ENCODE assay signal across 12 cellular contexts in genomic region chr2:201697899-201698298, GRCh38. TPM values are rescaled to one million over a fixed set of nuclear protein-coding genes. Genes with fewer than 3 reads are reported as not detected.
DNase-seq lines count a peak whose midpoint lies in the region; ATAC-seq, FAIRE-seq and TF ChIP-seq lines count a peak whose summit lies in the region.
"Had no signal": no experiment of that assay in that cellular context is flagged by ENCODE, and none has a peak within 500 bp of the region (broad histone marks: within the 10 kb centered on the region; RNA-seq: fewer than 3 reads in every experiment).

No MANE protein-coding gene starts in this region.

- in situ Hi-C loops in gastrocnemius medialis (cut with MboI; ENCODE audit: low sequenced_read_pairs in 4 of 4): no loop called here

- CTCF ChIA-PET in A549 (lab: Yijun Ruan, JAX): interaction anchor here (2.1 to 2.8 kb wide), 2 partner anchors 11 to 14 kb away, joined by 7 to 9 read pairs; no protein-coding TSS in a partner anchor

- H3K4me3 ChIP-seq in A549 (no peak overlapping the region), bronchial epithelial cell (ENCODE audit: low read depth, low read length) (no peak overlapping the region), lung (no peak overlapping the region), gastrocnemius medialis (no peak overlapping the region)
- H3K4me3 ChIP-seq: prostate gland had no signal

- H3K4me2 ChIP-seq in A549: peak overlapping the region; percentile 25

- no peak for TF ChIP-seq EP300 in A549 (IDR thresholded peaks at IDR 0.05)

- TF ChIP-seq RAD21 in A549 (conservative IDR thresholded peaks at IDR 0.05 in 1 of 2, IDR thresholded peaks at IDR 0.05 in 1 of 2): no peak

- no peaks in the 10 kb centered on the region for H3K27me3 ChIP-seq in bronchial epithelial cell (ENCODE audit: control insufficient read depth, insufficient read depth, low read length)
- no peaks in the 10 kb centered on the region for H3K27me3 ChIP-seq in lung (ENCODE audit: control insufficient read depth, insufficient read depth)
- H3K27me3 ChIP-seq in gastrocnemius medialis: no peaks in the 10 kb centered on the region

- DNase-seq in A549 (ENCODE audit: low read depth in 1 of 2, low spot score in 1 of 2): no peak
- peak; percentile 82 for DNase-seq in LHCN-M2 (ENCODE audit: low read depth)
- peak; percentile 28 for DNase-seq in bronchial epithelial cell (ENCODE audit: low read depth)
- DNase-seq in lung (ENCODE audit: low spot score): no peak
- DNase-seq in GM19238 (ENCODE audit: insufficient read length, low spot score): no peak
- DNase-seq in gastrocnemius medialis: no peak
- no peak for DNase-seq in activated gamma-delta T cell treated with Interleukin-2 at 50 U/mL for 16 hours
- DNase-seq: left cardiac atrium, NCI-H1436 had no signal

- ATAC-seq in A549 (peak; percentile 48 to 69; a peak in 3 of 6 replicates), lung (ENCODE audit: insufficient read depth, low FRiP score) (peak; percentile 37), gastrocnemius medialis (no peak), HG03378 (IDR thresholded peaks at IDR 0.05; ENCODE audit: unreplicated experiment) (no peak)

- POLR2A ChIA-PET in A549 (lab: Yijun Ruan, JAX): no interaction called here

- H3K4me1 ChIP-seq in A549: peaks cover 21% of the 10 kb centered on the region
- H3K4me1 ChIP-seq in lung (ENCODE audit: control insufficient read depth in 2 of 2, insufficient read depth in 2 of 2, low read length in 2 of 2): peaks cover 0 to 8% of the 10 kb centered on the region in 2 donors
- H3K4me1 ChIP-seq in gastrocnemius medialis: peaks cover 3 to 10% of the 10 kb centered on the region in 2 donors
- H3K4me1 ChIP-seq: prostate gland had no signal

- H3K36me3 ChIP-seq in bronchial epithelial cell (ENCODE audit: control insufficient read depth, insufficient read depth, low read length) (no peaks in the 10 kb centered on the region), lung (ENCODE audit: control insufficient read depth in 2 of 2, insufficient read depth in 2 of 2, low read length in 2 of 2) (peaks cover 2 to 8% of the 10 kb centered on the region in 2 donors), gastrocnemius medialis (peaks cover 0 to 26% of the 10 kb centered on the region in 2 donors)
- H3K36me3 ChIP-seq: prostate gland had no signal

- WGBS in A549 (ENCODE audit: missing lambda C conversion rate): 7% methylated on average over 2 of the region's 2 CpGs
- 67 to 76% methylated on average over 2 of the region's 2 CpGs for WGBS in lung, 2 donors

- no peak for FAIRE-seq in A549 (lab: Jason Lieb, UNC)
- no peak for FAIRE-seq in bronchial epithelial cell (lab: Jason Lieb, UNC)
- FAIRE-seq: A204.1 had no signal

- intact Hi-C loops in gastrocnemius medialis (cut with DNase I; ENCODE audit: low total_unique reads): no loop called here

- TF ChIP-seq POLR2A in A549 (IDR thresholded peaks at IDR 0.05; ENCODE audit: low read length) (no peak), gastrocnemius medialis (IDR thresholded peaks at IDR 0.05) (no peak)

- H3K27ac ChIP-seq in A549 (peak overlapping the region in 1 of 2 experiments; percentile 23; a peak in 1 of 6 replicates), lung (ENCODE audit: low read depth in 1 of 2, low read length in 1 of 2) (peak overlapping the region in 1 of 2 donors; percentile 40), gastrocnemius medialis (peak overlapping the region in 1 of 4 donors; percentile 12)
- H3K27ac ChIP-seq: prostate gland had no signal

- no peak for TF ChIP-seq CTCF in A549 (IDR thresholded peaks at IDR 0.05)
- TF ChIP-seq CTCF in bronchial epithelial cell (IDR thresholded peaks at IDR 0.05; ENCODE audit: insufficient read depth, low read length, severe bottlenecking): no peak
- no peak for TF ChIP-seq CTCF in lung (IDR thresholded peaks at IDR 0.05; ENCODE audit: control extremely low read depth, extremely low read depth)
- TF ChIP-seq CTCF in gastrocnemius medialis (IDR thresholded peaks at IDR 0.05 in 4 of 5, conservative IDR thresholded peaks at IDR 0.05 in 1 of 5): no peak

- H3K9me3 ChIP-seq in A549 (no peaks in the 10 kb centered on the region), lung (ENCODE audit: control insufficient read depth in 2 of 2, insufficient read depth in 1 of 2, low read length in 1 of 2) (no peaks in the 10 kb centered on the region), gastrocnemius medialis (no peaks in the 10 kb centered on the region)
- H3K9me3 ChIP-seq: prostate gland had no signal

TF ChIP-seq in A549, 52 proteins besides CTCF, POLR2A, EP300 and RAD21:
- TF ChIP-seq RARB (CRISPR knock-in tag; IDR thresholded peaks at IDR 0.05) (no peak), NR3C1 (IDR thresholded peaks at IDR 0.05) (no peak), CHD4 (IDR thresholded peaks at IDR 0.05; ENCODE audit: borderline replicate concordance) (no peak), GATA3 (IDR thresholded peaks at IDR 0.05; ENCODE audit: borderline replicate concordance) (peak; percentile 70; the same call in 1 of the 2 replicates), USF2 (IDR thresholded peaks at IDR 0.05) (no peak), FOSL2 (IDR thresholded peaks at IDR 0.05) (no peak), FOSL2 (CRISPR knock-in tag; IDR thresholded peaks at IDR 0.05) (0 out of 2 replicates have a peak, but pooled peaks have one; percentile 15), JUNB (IDR thresholded peaks at IDR 0.05) (no peak), SREBF2 (IDR thresholded peaks at IDR 0.05) (no peak), ZSCAN20 (CRISPR knock-in tag; IDR thresholded peaks at IDR 0.05) (no peak), HMGXB4 (CRISPR knock-in tag; IDR thresholded peaks at IDR 0.05; ENCODE audit: borderline replicate concordance) (no peak), TFCP2L1 (CRISPR knock-in tag; IDR thresholded peaks at IDR 0.05) (no peak), ELK1 (IDR thresholded peaks at IDR 0.05; ENCODE audit: low read depth, low read length) (no peak), RNF2 (IDR thresholded peaks at IDR 0.05; ENCODE audit: borderline replicate concordance, low read depth) (no peak), NFE2L2 (conservative IDR thresholded peaks at IDR 0.05; ENCODE audit: low read length) (no peak), TP53 (CRISPR knock-in tag; IDR thresholded peaks at IDR 0.05) (no peak)

RNA-seq across cellular contexts. Expression of gene MPP4, which starts 0.5 kb away (rescaled TPM):
- polyA plus RNA-seq in A549 (2011; rRNA removed) (0.06 and 0.12 TPM in 2 replicates), A549 (2017; fragmentation: RNase III; extraction: RNeasy Plus Mini Kit Qiagen cat#74134 plus additional on column Dnase treatment) (0.16 to 0.21 TPM (median 0.19 TPM) in 3 replicates), lung (under 1 TPM; 0.08 to 0.22 TPM)
- 0.05 and 0.08 TPM in 2 replicates for polyA plus RNA-seq in A549 (2012; cell fraction: cytosol; rRNA removed)
- 0.20 and 0.24 TPM in 2 replicates for polyA plus RNA-seq in A549 (2012; cell fraction: nucleus; rRNA removed)
- 0.25 TPM in 1 of 2 replicates, not detected in the other for polyA minus RNA-seq in A549 (2011; rRNA and poly(A)+ RNA removed)
- total RNA-seq in LHCN-M2 (2014; rRNA removed) (111 and 140 TPM in 2 replicates), bronchial epithelial cell (0.13 TPM in 1 of 2 replicates, not detected in the other), lung (under 1 TPM in 1 of 2 donors, not detected in 1; 0.15 TPM), gastrocnemius medialis (under 1 TPM in 1 of 4 donors, not detected in 3; 0.33 TPM)
- 12.7 TPM for polyA plus RNA-seq in LHCN-M2 (2012)
- total RNA-seq: prostate gland had no signal

RNA-seq across cellular contexts. Expression of gene TMEM237, which starts 54.6 kb away (rescaled TPM):
- polyA plus RNA-seq in A549 (2011; rRNA removed): 34.8 and 37.1 TPM in 2 replicates
- 15.7 and 17.0 TPM in 2 replicates for polyA plus RNA-seq in A549 (2012; cell fraction: cytosol; rRNA removed)
- polyA plus RNA-seq in A549 (2012; cell fraction: nucleus; rRNA removed): 6.5 and 10.9 TPM in 2 replicates
- 15.7 to 20.1 TPM (median 19.6 TPM) in 3 replicates for polyA plus RNA-seq in A549 (2017; fragmentation: RNase III; extraction: RNeasy Plus Mini Kit Qiagen cat#74134 plus additional on column Dnase treatment)
- 16.4 and 19.7 TPM in 2 replicates for polyA minus RNA-seq in A549 (2011; rRNA and poly(A)+ RNA removed)
- total RNA-seq in LHCN-M2 (2014; rRNA removed): 92.9 and 102 TPM in 2 replicates
- polyA plus RNA-seq in LHCN-M2 (2012): 25.3 TPM
- 20.2 and 21.1 TPM in 2 replicates for total RNA-seq in bronchial epithelial cell
- total RNA-seq in lung: 10 to 100 TPM; 15.4 to 27.5 TPM
- polyA plus RNA-seq in lung: 1 to 10 TPM; 7.0 to 7.7 TPM
- total RNA-seq in gastrocnemius medialis: 10 to 100 TPM; 12.4 to 19.0 (median 14.5) TPM

Comparison
In these comparisons a context has a peak if more than half of its experiments do, and no peak if none do; other contexts are left out.
1. ATAC-seq: peak in A549 (2 of 2) and lung (single experiment); none in gastrocnemius medialis (0 of 2) and HG03378 (single experiment).
2. DNase-seq: peak in LHCN-M2 (single experiment) and bronchial epithelial cell (single experiment); none in A549 (0 of 2), lung (single experiment), GM19238 (single experiment), gastrocnemius medialis (0 of 2) and activated gamma-delta T cell treated with Interleukin-2 at 50 U/mL for 16 hours (single experiment).
3. RNA of gene MPP4, which starts 0.5 kb away (total RNA-seq): 111 to 140 TPM in LHCN-M2; 0.15 TPM in lung, 0.33 TPM in gastrocnemius medialis and 0.13 TPM in bronchial epithelial cell; every median in the first group is over 10 times any median in the second.